In genomic region chr9:111482656-111483418, GRCh38 we compare ENCODE assay signal across 8 cellular contexts. TPM values are rescaled to one million over a fixed set of nuclear protein-coding genes. Genes with fewer than 3 reads are reported as not detected.
DNase-seq lines count a peak whose midpoint lies in the region; ATAC-seq, FAIRE-seq and TF ChIP-seq lines count a peak whose summit lies in the region.

No MANE protein-coding gene starts in this region.

- H3K27ac ChIP-seq in A549 (peak overlapping the region; percentile 94 to 97), HepG2 (ENCODE audit: extremely low read length, insufficient read depth, low read length) (peak overlapping the region; percentile 94)

- peak overlapping the region; percentile 97 for H3K4me2 ChIP-seq in A549
- peak overlapping the region; percentile 75 for H3K4me2 ChIP-seq in HepG2 (ENCODE audit: low read depth, low read length)

- peak; percentile 67 to 80 for ATAC-seq in A549
- ATAC-seq in GM18520 (IDR thresholded peaks at IDR 0.05; ENCODE audit: unreplicated experiment) = peak; percentile 44
- peak; percentile 62 for ATAC-seq in HG03045 (IDR thresholded peaks at IDR 0.05; ENCODE audit: unreplicated experiment)
- ATAC-seq in HepG2 = peak; percentile 81

- peaks cover 11% of the 10 kb centered on the region; the same call in 1 of the 2 replicates for H4K20me1 ChIP-seq in HepG2 (ENCODE audit: insufficient read depth, low read length)

- in situ Hi-C loops in HepG2 (cut with HindIII; ENCODE audit: extremely low pct_ligation_motif_present, low pct_unique_long_range_greater_than_20kb) = no loop called here

- peak overlapping the region; percentile 75 for H3K4me3 ChIP-seq in A549
- peak overlapping the region; percentile 83 to 95 (median 84) for H3K4me3 ChIP-seq in HepG2 (replicated peaks in 1 of 3; ENCODE audit: insufficient read depth in 1 of 3, low read depth in 2 of 3, low read length in 3 of 3)

- H3K36me3 ChIP-seq in HepG2 (replicated peaks in 1 of 2; ENCODE audit: control insufficient read depth in 1 of 2, insufficient read depth in 2 of 2, low read length in 2 of 2) = 0 out of 5 replicates have a peak, but pooled peaks cover 0 to 2% of the 10 kb centered on the region in 2 experiments

- peaks cover 8% of the 10 kb centered on the region for H3K36me3 Mint-ChIP-seq in activated CD4-positive, alpha-beta T cell treated with anti-CD3 and anti-CD28 coated beads, Interleukin-2, amount 10 ng/mL, durations not matched to agents 7 days and 5 days (ENCODE audit: low read depth)

- peak overlapping the region; percentile 82 for H3K4me3 Mint-ChIP-seq in activated CD4-positive, alpha-beta T cell treated with anti-CD3 and anti-CD28 coated beads, Interleukin-2, amount 10 ng/mL, durations not matched to agents 7 days and 5 days

- 1% methylated on average over 43 of the region's 74 CpGs for WGBS in A549 (ENCODE audit: missing lambda C conversion rate)
- WGBS in HepG2 (ENCODE audit: low lambda C conversion rate) = 1% methylated on average over 18 of the region's 74 CpGs

- TF ChIP-seq POLR2A in A549 (IDR thresholded peaks at IDR 0.05; ENCODE audit: low read length) (no peak; the same call in 1 of the 2 replicates), HepG2 (IDR thresholded peaks at IDR 0.05; ENCODE audit: insufficient read depth in 1 of 2, low read depth in 2 of 2, low read length in 2 of 2) (peak; percentile 64 to 75)

- peak overlapping the region; percentile 87 for H3K9ac ChIP-seq in HepG2 (ENCODE audit: insufficient read depth, low read depth, low read length)

- TF ChIP-seq CTCF in A549 (IDR thresholded peaks at IDR 0.05) (no peak), HepG2 (CRISPR knock-in tag; IDR thresholded peaks at IDR 0.05) (no peak)

- TF ChIP-seq RAD21 in A549 (conservative IDR thresholded peaks at IDR 0.05 in 1 of 2, IDR thresholded peaks at IDR 0.05 in 1 of 2) (no peak), HepG2 (CRISPR knock-in tag; IDR thresholded peaks at IDR 0.05) (peak; percentile 7; the same call in 1 of the 2 replicates)

- intact Hi-C loops in HepG2 (cut with micrococcal nuclease; ENCODE audit: unreplicated experiment) = loop anchor here (5.0 kb wide), 1 partner anchor 46 kb away; no protein-coding TSS in a partner anchor

- peaks cover 34% of the 10 kb centered on the region for H3K4me1 Mint-ChIP-seq in activated CD4-positive, alpha-beta T cell treated with anti-CD3 and anti-CD28 coated beads, Interleukin-2, amount 10 ng/mL, durations not matched to agents 7 days and 5 days

- H3K79me2 ChIP-seq in HepG2 (ENCODE audit: insufficient read depth, low read length) = peaks cover 49% of the 10 kb centered on the region

- peaks cover 20% of the 10 kb centered on the region for H3K4me1 ChIP-seq in A549
- peaks cover 20% of the 10 kb centered on the region for H3K4me1 ChIP-seq in HepG2 (ENCODE audit: insufficient read depth, low read length)

- CTCF ChIA-PET in A549 (lab: Yijun Ruan, JAX) = no interaction called here
- CTCF ChIA-PET in activated CD4-positive, alpha-beta T cell treated with anti-CD3 and anti-CD28 coated beads, Interleukin-2, amount 10 ng/mL, durations not matched to agents 7 days and 5 days (lab: Charles Lee) = interaction anchor here (1.1 to 1.4 kb wide), 2 partner anchors 47 to 74 kb away, joined by 3 read pairs; no protein-coding TSS in a partner anchor
- CTCF ChIA-PET in HepG2 (lab: Yijun Ruan, JAX; ENCODE audit: low intra/inter-chr PET ratio, low total read pairs) = no interaction called here

- TSS peak; percentile 53 for BruUV-seq in HepG2 (replicated peaks; lab: Mats Ljungman, UMichigan)

- H3K9me3 Mint-ChIP-seq in activated CD4-positive, alpha-beta T cell treated with anti-CD3 and anti-CD28 coated beads, Interleukin-2, amount 10 ng/mL, durations not matched to agents 7 days and 5 days = no peaks in the 10 kb centered on the region

- H3K27me3 ChIP-seq in HepG2 (ENCODE audit: control insufficient read depth in 1 of 2, insufficient read depth in 2 of 2, low read length in 2 of 2) = no peaks in the 10 kb centered on the region

- no peak overlapping the region for H2AFZ ChIP-seq in HepG2 (ENCODE audit: low read length)

- TF ChIP-seq EP300 in A549 (IDR thresholded peaks at IDR 0.05) (no peak), HepG2 (IDR thresholded peaks at IDR 0.05; ENCODE audit: low read depth in 2 of 2, low read length in 2 of 2) (no peak), HepG2 (CRISPR knock-in tag; IDR thresholded peaks at IDR 0.05; ENCODE audit: borderline replicate concordance) (no peak)

- peaks cover 4% of the 10 kb centered on the region for H3K27me3 Mint-ChIP-seq in activated CD4-positive, alpha-beta T cell treated with anti-CD3 and anti-CD28 coated beads, Interleukin-2, amount 10 ng/mL, durations not matched to agents 7 days and 5 days

- FAIRE-seq in A549 (lab: Jason Lieb, UNC) (no peak), HepG2 (lab: Jason Lieb, UNC) (no peak)

- peak overlapping the region; percentile 90 for H3K27ac Mint-ChIP-seq in activated CD4-positive, alpha-beta T cell treated with anti-CD3 and anti-CD28 coated beads, Interleukin-2, amount 10 ng/mL, durations not matched to agents 7 days and 5 days

- POLR2A ChIA-PET in A549 (lab: Yijun Ruan, JAX) = interaction anchor here (0.5 to 1.5 kb wide), 4 partner anchors 42 to 148 kb away, joined by 4 to 5 read pairs (median 4); partner anchors contain the start of genes DNAJC25 and ZNF483
- POLR2A ChIA-PET in activated CD4-positive, alpha-beta T cell treated with anti-CD3 and anti-CD28 coated beads, Interleukin-2, amount 10 ng/mL, durations not matched to agents 7 days and 5 days (lab: Charles Lee) = interaction anchor here (0.6 kb wide), 1 partner anchor 1581 kb away, joined by 3 read pairs; no protein-coding TSS in a partner anchor
- POLR2A ChIA-PET in HepG2 (lab: Yijun Ruan, JAX) = interaction anchor here (0.7 to 1.4 kb wide), 3 partner anchors 8 to 148 kb away, joined by 3 to 5 read pairs (median 3); partner anchors contain the start of gene DNAJC25

- H3K9me3 ChIP-seq in A549 (no peaks in the 10 kb centered on the region), HepG2 (ENCODE audit: low read length) (no peaks in the 10 kb centered on the region)

- DNase-seq in A549 (ENCODE audit: low read depth in 1 of 2, low spot score in 1 of 2) (peak; percentile 65 to 73), NCI-H345 (lab: John Stamatoyannopoulos, UW) (peak; percentile 65), dedifferentiated amniotic fluid mesenchymal stem cell (ENCODE audit: extremely low spot score) (peak; percentile 30), HepG2 (ENCODE audit: low spot score) (peak; percentile 57)
- peak; percentile 59 for DNase-seq in activated CD4-positive, alpha-beta T cell treated with anti-CD3 and anti-CD28 coated beads, Interleukin-2, amount 10 ng/mL, durations not matched to agents 7 days and 5 days
- DNase-seq in stimulated activated CD4-positive, alpha-beta T cell treated with anti-CD3 and anti-CD28 coated beads, Interleukin-4, amount 100 ng/mL, for 1 hour = peak; percentile 64

RNA-seq across cellular contexts. Expression of gene ECPAS, which starts 1.3 kb away (rescaled TPM):
- polyA plus RNA-seq in A549 (2011; rRNA removed) = 73.6 and 88.9 TPM in 2 replicates
- polyA plus RNA-seq in A549 (2012; cell fraction: cytosol; rRNA removed) = 15.9 and 18.7 TPM in 2 replicates
- polyA plus RNA-seq in A549 (2012; cell fraction: nucleus; rRNA removed) = 15.4 and 31.2 TPM in 2 replicates
- 39.0 to 41.2 TPM (median 40.1 TPM) in 3 replicates for polyA plus RNA-seq in A549 (2017; fragmentation: RNase III; extraction: RNeasy Plus Mini Kit Qiagen cat#74134 plus additional on column Dnase treatment)
- 162 and 168 TPM in 2 replicates for polyA minus RNA-seq in A549 (2011; rRNA and poly(A)+ RNA removed)
- total RNA-seq in activated CD4-positive, alpha-beta T cell treated with anti-CD3 and anti-CD28 coated beads, Interleukin-2, amount 10 ng/mL, durations not matched to agents 7 days and 5 days = 10 to 100 TPM; 55.5 to 69.4 TPM
- 58.0 and 81.7 TPM in 2 replicates for total RNA-seq in HepG2 (2016; rRNA removed; fragmentation: Illumina TruSeq; extraction: Trizol)
- 16.5 and 19.4 TPM in 2 replicates for total RNA-seq in HepG2 (2016; cell fraction: cytosol; rRNA removed; fragmentation: Illumina TruSeq; extraction: Trizol; ENCODE audit: low read depth)
- 61.7 and 85.2 TPM in 2 replicates for total RNA-seq in HepG2 (2016; cell fraction: insoluble cytoplasmic fraction; rRNA removed; fragmentation: Illumina TruSeq; extraction: Trizol)
- 25.2 and 25.7 TPM in 2 replicates for total RNA-seq in HepG2 (2016; cell fraction: membrane; rRNA removed; fragmentation: Illumina TruSeq; extraction: Trizol)
- total RNA-seq in HepG2 (2016; cell fraction: nucleus; rRNA removed; fragmentation: Illumina TruSeq; extraction: Trizol) = 62.2 and 69.4 TPM in 2 replicates
- 35.3 and 37.3 TPM in 2 replicates for polyA plus RNA-seq in HepG2 (2011; rRNA removed)
- 14.0 and 19.7 TPM in 2 replicates for polyA plus RNA-seq in HepG2 (2011; cell fraction: cytosol; rRNA removed)
- 50.5 and 56.3 TPM in 2 replicates for polyA plus RNA-seq in HepG2 (2011; cell fraction: nucleus; rRNA removed)
- polyA plus RNA-seq in HepG2 (2012) = 43.2 and 54.3 TPM in 2 replicates
- 2.2 and 2.5 TPM in 2 replicates for polyA plus RNA-seq in HepG2 (2016; cell fraction: cytosol; fragmentation: Illumina TruSeq; extraction: Trizol; ENCODE audit: low read depth)
- 45.7 and 50.1 TPM in 2 replicates for polyA plus RNA-seq in HepG2 (2016; cell fraction: insoluble cytoplasmic fraction; fragmentation: Illumina TruSeq; extraction: Trizol; ENCODE audit: low read depth)
- 6.0 and 8.2 TPM in 2 replicates for polyA plus RNA-seq in HepG2 (2016; cell fraction: membrane; fragmentation: Illumina TruSeq; extraction: Trizol; ENCODE audit: low read depth)
- polyA plus RNA-seq in HepG2 (2016; cell fraction: nucleus; fragmentation: Illumina TruSeq; extraction: Trizol; ENCODE audit: insufficient read depth, low read depth) = 45.4 and 52.1 TPM in 2 replicates
- 61.8 and 69.9 TPM in 2 replicates for polyA minus RNA-seq in HepG2 (2011; rRNA and poly(A)+ RNA removed; ENCODE audit: low replicate concordance)
- 69.1 and 80.5 TPM in 2 replicates for polyA minus RNA-seq in HepG2 (2011; cell fraction: cytosol; rRNA and poly(A)+ RNA removed)
- polyA minus RNA-seq in HepG2 (2011; cell fraction: nucleus; rRNA and poly(A)+ RNA removed) = 141 and 183 TPM in 2 replicates

RNA-seq across cellular contexts. Expression of gene ZNF483, which starts 42.1 kb away (rescaled TPM):
- polyA plus RNA-seq in A549 (2011; rRNA removed) = 2.7 and 2.8 TPM in 2 replicates
- polyA plus RNA-seq in A549 (2012; cell fraction: cytosol; rRNA removed) = 0.36 and 0.49 TPM in 2 replicates
- polyA plus RNA-seq in A549 (2012; cell fraction: nucleus; rRNA removed) = 0.13 and 0.22 TPM in 2 replicates
- polyA plus RNA-seq in A549 (2017; fragmentation: RNase III; extraction: RNeasy Plus Mini Kit Qiagen cat#74134 plus additional on column Dnase treatment) = 1.0 to 1.1 TPM (median 1.0 TPM) in 3 replicates
- polyA minus RNA-seq in A549 (2011; rRNA and poly(A)+ RNA removed) = 8.9 and 9.9 TPM in 2 replicates
- total RNA-seq in activated CD4-positive, alpha-beta T cell treated with anti-CD3 and anti-CD28 coated beads, Interleukin-2, amount 10 ng/mL, durations not matched to agents 7 days and 5 days = 1 to 10 TPM; 2.4 to 2.7 TPM
- 9.5 and 15.7 TPM in 2 replicates for total RNA-seq in HepG2 (2016; rRNA removed; fragmentation: Illumina TruSeq; extraction: Trizol)
- total RNA-seq in HepG2 (2016; cell fraction: cytosol; rRNA removed; fragmentation: Illumina TruSeq; extraction: Trizol; ENCODE audit: low read depth) = 10.6 and 15.0 TPM in 2 replicates
- 7.7 and 14.2 TPM in 2 replicates for total RNA-seq in HepG2 (2016; cell fraction: insoluble cytoplasmic fraction; rRNA removed; fragmentation: Illumina TruSeq; extraction: Trizol)
- total RNA-seq in HepG2 (2016; cell fraction: membrane; rRNA removed; fragmentation: Illumina TruSeq; extraction: Trizol) = 6.0 and 8.2 TPM in 2 replicates
- total RNA-seq in HepG2 (2016; cell fraction: nucleus; rRNA removed; fragmentation: Illumina TruSeq; extraction: Trizol) = 9.4 and 10.0 TPM in 2 replicates
- 1.4 and 2.0 TPM in 2 replicates for polyA plus RNA-seq in HepG2 (2011; rRNA removed)
- 0.50 and 0.87 TPM in 2 replicates for polyA plus RNA-seq in HepG2 (2011; cell fraction: cytosol; rRNA removed)
- polyA plus RNA-seq in HepG2 (2011; cell fraction: nucleus; rRNA removed) = 0.93 and 1.8 TPM in 2 replicates
- polyA plus RNA-seq in HepG2 (2012) = 1.2 and 1.3 TPM in 2 replicates
- 0.29 and 0.40 TPM in 2 replicates for polyA plus RNA-seq in HepG2 (2016; cell fraction: cytosol; fragmentation: Illumina TruSeq; extraction: Trizol; ENCODE audit: low read depth)
- polyA plus RNA-seq in HepG2 (2016; cell fraction: insoluble cytoplasmic fraction; fragmentation: Illumina TruSeq; extraction: Trizol; ENCODE audit: low read depth) = 0.85 and 1.6 TPM in 2 replicates
- 0.57 and 0.60 TPM in 2 replicates for polyA plus RNA-seq in HepG2 (2016; cell fraction: membrane; fragmentation: Illumina TruSeq; extraction: Trizol; ENCODE audit: low read depth)
- polyA plus RNA-seq in HepG2 (2016; cell fraction: nucleus; fragmentation: Illumina TruSeq; extraction: Trizol; ENCODE audit: insufficient read depth, low read depth) = 1.8 and 2.5 TPM in 2 replicates
- polyA minus RNA-seq in HepG2 (2011; rRNA and poly(A)+ RNA removed; ENCODE audit: low replicate concordance) = 6.2 TPM in 1 of 2 replicates, not detected in the other
- 3.0 and 3.3 TPM in 2 replicates for polyA minus RNA-seq in HepG2 (2011; cell fraction: cytosol; rRNA and poly(A)+ RNA removed)
- 13.4 and 23.1 TPM in 2 replicates for polyA minus RNA-seq in HepG2 (2011; cell fraction: nucleus; rRNA and poly(A)+ RNA removed)

Comparison
In these comparisons a context has a peak if more than half of its experiments do, and no peak if none do; other contexts are left out.
1. Peak in every context shown above with its lines: DNase-seq, ATAC-seq, H3K4me3 ChIP-seq and H3K27ac ChIP-seq.